In genomic region chr3:154428369-154429206, GRCh38 we compare ENCODE assay signal across 10 cellular contexts. TPM values are rescaled to one million over a fixed set of nuclear protein-coding genes. Genes with fewer than 3 reads are reported as not detected.
DNase-seq lines count a peak whose midpoint lies in the region; ATAC-seq and TF ChIP-seq lines count a peak whose summit lies in the region.
"Had no signal": no experiment of that assay in that cellular context is flagged by ENCODE, and none has a peak within 500 bp of the region (broad histone marks: within the 10 kb centered on the region; RNA-seq: fewer than 3 reads in every experiment).

No MANE protein-coding gene starts in this region.

- 2% methylated on average over 58 of the region's 58 CpGs for WGBS in prostate gland

- peak overlapping the region; percentile 81 for H3K4me3 ChIP-seq in GM23338
- peak overlapping the region; percentile 21 to 46 for H3K4me3 ChIP-seq in Panc1 (ENCODE audit: low read depth in 2 of 2, low read length in 2 of 2)
- peak overlapping the region; percentile 3 to 12 for H3K4me3 ChIP-seq in prostate gland

- CTCF ChIA-PET in Panc1 (lab: Charles Lee): no interaction called here

- H3K27ac ChIP-seq in GM23338 (ENCODE audit: low read depth): no peak overlapping the region
- no peak overlapping the region for H3K27ac ChIP-seq in Panc1 (ENCODE audit: low read length)
- no peak overlapping the region for H3K27ac ChIP-seq in prostate gland

- no peaks in the 10 kb centered on the region for H3K9me2 ChIP-seq in GM23338 (ENCODE audit: insufficient read depth)

- ATAC-seq in GM23338: peak; percentile 83
- peak; percentile 87 for ATAC-seq in Panc1
- no peak for ATAC-seq in HG02852 (IDR thresholded peaks at IDR 0.05; ENCODE audit: unreplicated experiment)

- intact Hi-C loops in Panc1 (cut with micrococcal nuclease; ENCODE audit: unreplicated experiment): no loop called here
- intact Hi-C loops in prostate gland (cut with DNase I): no loop called here

- peaks cover 30% of the 10 kb centered on the region for H3K27me3 Mint-ChIP-seq in GM23338 (ENCODE audit: insufficient read depth, low read depth, poor library complexity)
- peaks cover 4% of the 10 kb centered on the region for H3K27me3 Mint-ChIP-seq in glutamatergic neuron (ENCODE audit: unreplicated experiment)

- H3K27ac Mint-ChIP-seq in GM23338: no peak overlapping the region
- H3K27ac Mint-ChIP-seq in glutamatergic neuron (ENCODE audit: unreplicated experiment): peak overlapping the region; percentile 85

- DNase-seq in GM23338 (ENCODE audit: low spot score) (peak; percentile 72), Panc1 (ENCODE audit: low read depth, low spot score) (no peak), glutamatergic neuron (peak; percentile 56), prostate gland (ENCODE audit: low spot score) (peak; percentile 5), G401 (ENCODE audit: low spot score) (no peak), NCI-H2171 treated with DMSO at 0.1 percent for 48 hours (lab: John Stamatoyannopoulos, UW) (no peak), ACHN (no peak)
- DNase-seq: NK-92 treated with Interleukin-12 subunit alpha and Interleukin-12 subunit beta, amount 100 ng/mL, for 24 hours had no signal

- no TSS peak for BruUV-seq in Panc1 (replicated peaks; lab: Mats Ljungman, UMichigan)

- H3K9me3 ChIP-seq in Panc1 (ENCODE audit: control insufficient read depth, insufficient read depth, low read depth, low read length) (no peaks in the 10 kb centered on the region), prostate gland (no peaks in the 10 kb centered on the region)

- H3K4me1 Mint-ChIP-seq in GM23338 (peaks cover 23% of the 10 kb centered on the region; the same call in 2 of the 3 replicates), glutamatergic neuron (ENCODE audit: low read depth, unreplicated experiment) (peaks cover 9% of the 10 kb centered on the region)

- H3K36me3 ChIP-seq in GM23338 (ENCODE audit: insufficient read depth) (no peaks in the 10 kb centered on the region), Panc1 (ENCODE audit: control insufficient read depth, insufficient read depth, low read length) (no peaks in the 10 kb centered on the region), prostate gland (no peaks in the 10 kb centered on the region)

- H3K4me3 Mint-ChIP-seq in GM23338 (peak overlapping the region; percentile 83), glutamatergic neuron (ENCODE audit: unreplicated experiment) (peak overlapping the region; percentile 93)

- H3K27me3 ChIP-seq in GM23338 (ENCODE audit: insufficient read depth) (peaks cover 33% of the 10 kb centered on the region), Panc1 (ENCODE audit: control insufficient read depth, insufficient read depth, low read length) (peaks cover 38% of the 10 kb centered on the region), prostate gland (replicated peaks; ENCODE audit: insufficient read depth) (no peaks in the 10 kb centered on the region)

- no peaks in the 10 kb centered on the region for H4K20me1 ChIP-seq in GM23338 (replicated peaks; ENCODE audit: insufficient read depth)

- no peaks in the 10 kb centered on the region for H3F3A ChIP-seq in GM23338 (replicated peaks; ENCODE audit: low read depth)

- TF ChIP-seq POLR2A in prostate gland (IDR thresholded peaks at IDR 0.05): no peak

- peak overlapping the region; percentile 97 for H3K4me2 ChIP-seq in GM23338

- H3K36me3 Mint-ChIP-seq in GM23338 (ENCODE audit: low read depth) (no peaks in the 10 kb centered on the region), glutamatergic neuron (ENCODE audit: unreplicated experiment) (no peaks in the 10 kb centered on the region)

- in situ Hi-C loops in Panc1 (cut with HindIII; ENCODE audit: low pct_unique_long_range_greater_than_20kb, low sequenced_read_pairs) (no loop called here), G401 (cut with HindIII; ENCODE audit: low sequenced_read_pairs) (no loop called here), ACHN (cut with HindIII; ENCODE audit: low pct_ligation_motif_present, low pct_unique_long_range_greater_than_20kb, low sequenced_read_pairs) (no loop called here)

- H3K4me1 ChIP-seq in GM23338 (ENCODE audit: insufficient read depth) (peaks cover 27% of the 10 kb centered on the region), Panc1 (ENCODE audit: control insufficient read depth, insufficient read depth, low read length) (peaks cover 17% of the 10 kb centered on the region; the same call in 1 of the 2 replicates), prostate gland (replicated peaks) (no peaks in the 10 kb centered on the region)

- peak overlapping the region; percentile 98 for H2AFZ ChIP-seq in GM23338

- H3K9me3 Mint-ChIP-seq in GM23338 (no peaks in the 10 kb centered on the region), glutamatergic neuron (ENCODE audit: unreplicated experiment) (peaks cover 2% of the 10 kb centered on the region)

- TF ChIP-seq CTCF in GM23338 (conservative IDR thresholded peaks at IDR 0.05; ENCODE audit: low read depth in 2 of 2) (peak; percentile 19 to 28; a peak in 2 of 4 replicates), Panc1 (IDR thresholded peaks at IDR 0.05) (0 out of 2 replicates have a peak, but pooled peaks have one; percentile 10), glutamatergic neuron (IDR thresholded peaks at IDR 0.05; ENCODE audit: partially characterized antibody, unreplicated experiment) (no peak), prostate gland (IDR thresholded peaks at IDR 0.05) (no peak)

- no peaks in the 10 kb centered on the region for H3K79me2 ChIP-seq in GM23338 (replicated peaks; ENCODE audit: insufficient read depth)

- POLR2A ChIA-PET in Panc1 (lab: Charles Lee): no interaction called here

TF ChIP-seq in GM23338, 12 proteins besides CTCF, POLR2A, EP300 and RAD21:
- TF ChIP-seq, protein P1, sequence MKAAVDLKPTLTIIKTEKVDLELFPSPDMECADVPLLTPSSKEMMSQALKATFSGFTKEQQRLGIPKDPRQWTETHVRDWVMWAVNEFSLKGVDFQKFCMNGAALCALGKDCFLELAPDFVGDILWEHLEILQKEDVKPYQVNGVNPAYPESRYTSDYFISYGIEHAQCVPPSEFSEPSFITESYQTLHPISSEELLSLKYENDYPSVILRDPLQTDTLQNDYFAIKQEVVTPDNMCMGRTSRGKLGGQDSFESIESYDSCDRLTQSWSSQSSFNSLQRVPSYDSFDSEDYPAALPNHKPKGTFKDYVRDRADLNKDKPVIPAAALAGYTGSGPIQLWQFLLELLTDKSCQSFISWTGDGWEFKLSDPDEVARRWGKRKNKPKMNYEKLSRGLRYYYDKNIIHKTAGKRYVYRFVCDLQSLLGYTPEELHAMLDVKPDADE (IDR thresholded peaks at IDR 0.05): no peak
- TF ChIP-seq EZH2 (IDR thresholded peaks at IDR 0.05; ENCODE audit: low read depth, unreplicated experiment): no peak
- no peak for TF ChIP-seq EZH2phosphoT487 (IDR thresholded peaks at IDR 0.05; ENCODE audit: unreplicated experiment)
- no peak for TF ChIP-seq NANOG (IDR thresholded peaks at IDR 0.05; ENCODE audit: borderline replicate concordance)
- TF ChIP-seq POLR2AphosphoS5 (IDR thresholded peaks at IDR 0.05; ENCODE audit: low read depth): no peak
- no peak for TF ChIP-seq ZNF331 (CRISPR knock-in tag; IDR thresholded peaks at IDR 0.05; ENCODE audit: low read depth)
- no peak for TF ChIP-seq JUNB (IDR thresholded peaks at IDR 0.05; ENCODE audit: unreplicated experiment)
- TF ChIP-seq ZNF114 (CRISPR knock-in tag; IDR thresholded peaks at IDR 0.05): no peak
TF ChIP-seq in GM23338: peak in this region for 0.

RNA-seq across cellular contexts. Expression of gene GPR149, which starts 1.4 kb away (rescaled TPM):
- 0.21 TPM in 1 of 2 replicates, not detected in the other for total RNA-seq in GM23338 (2014; rRNA removed; shearing (Covaris generic))
- 0.11 TPM in 1 of 2 replicates, not detected in the other for polyA plus RNA-seq in GM23338 (2016; fragmentation: Nextera tagmentation; extraction: Ambion mirVana)
- not detected for total RNA-seq in Panc1 (2021; ENCODE audit: unreplicated experiment)
- not detected for polyA plus RNA-seq in Panc1 (2012; ENCODE audit: insufficient read length)
- total RNA-seq in glutamatergic neuron (ENCODE audit: unreplicated experiment): 0.25 TPM
- under 1 TPM in 1 of 2 donors, not detected in 1; 0.09 TPM for total RNA-seq in prostate gland
- total RNA-seq in G401 (2014; rRNA removed; shearing (Covaris generic)): 0.62 and 3.2 TPM in 2 replicates
- total RNA-seq: bronchial epithelial cell had no signal

Comparison
In these comparisons a context has a peak if more than half of its experiments do, and no peak if none do; other contexts are left out.
1. DNase-seq: peak in GM23338 (single experiment), glutamatergic neuron (single experiment) and prostate gland (single experiment); none in Panc1 (single experiment), G401 (single experiment), NCI-H2171 treated with DMSO at 0.1 percent for 48 hours (single experiment) and ACHN (single experiment).
2. H3K4me3 ChIP-seq: peak in every context shown above with its lines; median percentile 81 in GM23338; 34 in Panc1; 8 in prostate gland.
3. CTCF ChIP-seq: peak in GM23338 (2 of 2) and Panc1 (single experiment); none in glutamatergic neuron (single experiment) and prostate gland (0 of 4).